8 cellular contexts compared by ENCODE assay signal in the genomic region with DNA sequence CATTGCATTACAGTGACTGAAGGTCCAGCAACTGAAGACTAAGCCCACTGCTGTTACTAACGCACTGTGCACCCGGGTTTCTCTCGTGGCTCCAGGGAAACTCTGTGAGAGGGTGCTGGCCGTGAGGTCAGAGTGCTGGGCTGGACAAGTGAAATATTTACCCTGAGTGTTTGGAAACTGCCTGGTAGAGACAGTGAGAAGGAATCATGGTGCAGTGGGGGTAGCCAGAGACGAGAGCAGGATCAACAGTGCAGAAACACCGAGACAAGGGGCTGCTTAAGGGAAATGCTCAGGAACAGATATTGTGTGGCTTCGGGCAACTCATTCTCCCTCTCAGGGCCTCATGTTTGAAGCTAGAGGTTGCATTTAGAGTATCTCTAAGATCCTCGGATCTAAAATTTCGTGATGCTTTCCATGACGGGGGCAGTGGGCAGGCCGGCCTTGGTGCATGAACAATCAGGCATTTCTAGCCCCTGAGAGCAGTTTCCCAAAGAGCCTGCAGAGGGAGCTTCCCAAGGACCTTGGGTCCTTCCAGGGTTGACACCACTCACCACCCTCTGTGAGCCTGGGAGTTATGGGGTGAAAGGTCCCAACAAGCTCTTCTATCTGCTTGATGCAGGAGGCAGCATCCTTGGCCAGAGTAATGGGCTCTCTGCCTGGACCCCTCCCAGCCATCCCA. TPM values are rescaled to one million over a fixed set of nuclear protein-coding genes. Genes with fewer than 3 reads are reported as not detected.
A peak's percentile ranks its signal among the peaks of the same experiment; 100 is the strongest.
DNase-seq lines count a peak whose midpoint lies in the region; ATAC-seq and TF ChIP-seq lines count a peak whose summit lies in the region.

No MANE protein-coding gene starts in this region.

- peaks cover 100% of the 10 kb centered on the region for H3K36me3 Mint-ChIP-seq in activated CD4-positive, alpha-beta T cell treated with anti-CD3 and anti-CD28 coated beads for 36 hours (ENCODE audit: low read depth)
- no peaks in the 10 kb centered on the region for H3K36me3 Mint-ChIP-seq in nephron progenitor cell (ENCODE audit: low read depth)

- in situ Hi-C loops in SK-MEL-5 (cut with HindIII; ENCODE audit: low pct_unique_long_range_greater_than_20kb, low sequenced_read_pairs): no loop called here

- H3K4me1 Mint-ChIP-seq in activated CD4-positive, alpha-beta T cell treated with anti-CD3 and anti-CD28 coated beads for 36 hours: peaks cover 92% of the 10 kb centered on the region
- peaks cover 31% of the 10 kb centered on the region for H3K4me1 Mint-ChIP-seq in nephron progenitor cell

- peaks cover 1% of the 10 kb centered on the region for H3K9me3 Mint-ChIP-seq in activated CD4-positive, alpha-beta T cell treated with anti-CD3 and anti-CD28 coated beads for 36 hours (ENCODE audit: low read depth)
- H3K9me3 Mint-ChIP-seq in nephron progenitor cell: no peaks in the 10 kb centered on the region

- H3K27me3 Mint-ChIP-seq in activated CD4-positive, alpha-beta T cell treated with anti-CD3 and anti-CD28 coated beads for 36 hours: no peaks in the 10 kb centered on the region
- peaks cover 10% of the 10 kb centered on the region for H3K27me3 Mint-ChIP-seq in nephron progenitor cell (ENCODE audit: low read depth, poor library complexity)

- peak overlapping the region; percentile 100 for H3K27ac Mint-ChIP-seq in activated CD4-positive, alpha-beta T cell treated with anti-CD3 and anti-CD28 coated beads for 36 hours
- H3K27ac Mint-ChIP-seq in nephron progenitor cell: peak overlapping the region; percentile 50

- peak; percentile 6 for ATAC-seq in activated CD4-positive, alpha-beta T cell treated with anti-CD3 and anti-CD28 coated beads for 36 hours

- H3K4me3 Mint-ChIP-seq in activated CD4-positive, alpha-beta T cell treated with anti-CD3 and anti-CD28 coated beads for 36 hours: peak overlapping the region; percentile 93
- no peak overlapping the region for H3K4me3 Mint-ChIP-seq in nephron progenitor cell

- POLR2A ChIA-PET in activated CD4-positive, alpha-beta T cell treated with anti-CD3 and anti-CD28 coated beads for 36 hours (lab: Charles Lee): interaction anchor here (0.5 to 11.5 kb wide), 38 partner anchors 9 to 892 kb away, joined by 3 to 482 read pairs (median 6); a partner anchor contains a TSS

- intact Hi-C loops in activated CD4-positive, alpha-beta T cell treated with anti-CD3 and anti-CD28 coated beads for 36 hours (cut with DNase I, micrococcal nuclease): loop anchor here (1.0 to 5.0 kb wide), 10 partner anchors 8 to 295 kb away; a partner anchor contains a TSS

- CTCF ChIA-PET in activated CD4-positive, alpha-beta T cell treated with anti-CD3 and anti-CD28 coated beads for 36 hours (lab: Charles Lee): interaction anchor here (0.6 to 14.1 kb wide), 27 partner anchors 10 to 329 kb away, joined by 3 to 213 read pairs (median 4); a partner anchor contains a TSS

- peak; percentile 83 for DNase-seq in activated CD4-positive, alpha-beta T cell treated with anti-CD3 and anti-CD28 coated beads for 36 hours
- no peak for DNase-seq in activated CD4-positive, alpha-beta T cell treated with anti-CD3 and anti-CD28 coated beads for 1 hour
- peak; percentile 62 for DNase-seq in SK-MEL-5 (ENCODE audit: low read depth, low spot score)
- DNase-seq in cerebellar cortex (ENCODE audit: low spot score): peak; percentile 11
- DNase-seq in nephron progenitor cell: peak; percentile 30
- no peak for DNase-seq in kidney glomerular epithelial cell (lab: John Stamatoyannopoulos, UW)
- no peak for DNase-seq in NCI-H1092 treated with DMSO at 0.1 percent for 48 hours (lab: John Stamatoyannopoulos, UW)
- DNase-seq in amygdala (lab: John Stamatoyannopoulos, UW): no peak

- peak; percentile 50 for TF ChIP-seq CTCF in nephron progenitor cell (IDR thresholded peaks at IDR 0.05)

RNA-seq across cellular contexts. Expression of a gene that starts 9.7 kb away (rescaled TPM):
- total RNA-seq in activated CD4-positive, alpha-beta T cell treated with anti-CD3 and anti-CD28 coated beads for 36 hours: 100 to 1,000 TPM; 287 to 291 TPM
- total RNA-seq in SK-MEL-5 (2014; rRNA removed; shearing (Covaris generic)): not detected in 2 replicates
- polyA plus RNA-seq in SK-MEL-5 (2015; cell fraction: cytosol; rRNA removed): not detected in 2 replicates
- not detected in 2 replicates for polyA plus RNA-seq in SK-MEL-5 (2015; cell fraction: nucleus; rRNA removed)

Comparison
In these comparisons a context has a peak if more than half of its experiments do, and no peak if none do; other contexts are left out.
1. DNase-seq: peak in activated CD4-positive, alpha-beta T cell treated with anti-CD3 and anti-CD28 coated beads for 36 hours (single experiment), SK-MEL-5 (single experiment), cerebellar cortex (single experiment) and nephron progenitor cell (single experiment); none in activated CD4-positive, alpha-beta T cell treated with anti-CD3 and anti-CD28 coated beads for 1 hour (single experiment), kidney glomerular epithelial cell (single experiment), NCI-H1092 treated with DMSO at 0.1 percent for 48 hours (single experiment) and amygdala (0 of 56).
2. RNA of a gene that starts 9.7 kb away (total RNA-seq): 287 to 291 TPM in activated CD4-positive, alpha-beta T cell treated with anti-CD3 and anti-CD28 coated beads for 36 hours; not detected in SK-MEL-5; every median in the first group is over 100 times any median in the second.